Comparison of ENCODE assay signal across 1 cellular context in the genomic region with DNA sequence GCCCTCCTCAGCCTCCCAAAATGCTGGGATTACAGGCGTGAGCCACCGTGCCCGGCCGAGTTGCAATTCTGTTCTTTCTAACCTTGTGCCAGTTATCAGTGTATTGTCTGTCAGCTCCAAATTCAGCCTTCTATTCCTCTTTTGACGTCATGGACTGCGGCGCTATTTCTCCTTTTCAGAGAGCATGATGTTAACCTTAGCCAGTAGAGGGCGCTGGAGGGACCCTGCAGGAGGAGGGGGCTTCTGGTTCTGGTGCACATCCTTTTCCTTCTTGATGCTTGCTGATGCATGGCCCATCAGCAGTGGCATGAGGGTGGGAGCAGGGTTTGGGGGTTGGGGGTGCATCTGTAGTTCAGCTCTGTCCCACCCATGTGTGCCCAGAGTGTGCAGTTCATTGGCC.
TF ChIP-seq lines count a peak whose summit lies in the region.

No MANE protein-coding gene starts in this region.

TF ChIP-seq in WTC11, 78 proteins besides CTCF, POLR2A, EP300 and RAD21 (continued from another document):
- TF ChIP-seq ARID4B (CRISPR knock-in tag; IDR thresholded peaks at IDR 0.05; ENCODE audit: borderline replicate concordance) (no peak), NR3C1 (CRISPR knock-in tag; conservative IDR thresholded peaks at IDR 0.05; ENCODE audit: low read depth) (no peak)
